Comparison of ENCODE assay signal across 8 cellular contexts in the genomic region with DNA sequence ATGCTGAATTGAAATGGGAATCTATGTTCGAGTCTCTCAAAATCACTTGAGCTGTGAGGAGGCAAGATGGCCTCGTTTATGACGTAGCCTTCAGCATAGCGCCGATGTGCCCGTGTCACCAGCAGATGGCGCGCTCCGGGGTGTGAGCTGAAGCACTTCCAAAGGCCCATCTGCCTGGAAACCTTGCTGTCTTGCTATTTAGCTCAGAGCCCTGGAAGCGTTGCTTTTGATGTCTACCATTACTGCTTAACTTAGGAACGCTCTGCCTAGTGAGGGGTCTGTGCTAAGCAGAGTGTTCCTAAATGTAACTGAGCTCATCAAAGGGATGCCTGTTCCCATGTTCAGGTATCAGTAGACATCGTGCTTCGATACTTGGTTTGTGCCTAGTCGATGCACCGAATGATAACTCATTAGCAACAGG.
DNase-seq lines count a peak whose midpoint lies in the region; ATAC-seq and TF ChIP-seq lines count a peak whose summit lies in the region.

No MANE protein-coding gene starts in this region.

- POLR2A ChIA-PET in Caco-2 (lab: Charles Lee): interaction anchor here (0.6 kb wide), 2 partner anchors 39 to 114 kb away, joined by 3 read pairs; no protein-coding TSS in a partner anchor

- no peaks in the 10 kb centered on the region for H3K36me3 Mint-ChIP-seq in Caco-2 (ENCODE audit: insufficient read depth, unreplicated experiment)

- H3K4me2 ChIP-seq in parathyroid adenoma (ENCODE audit: low read length): no peak overlapping the region

- CTCF ChIA-PET in Caco-2 (lab: Charles Lee): interaction anchor here (0.6 to 2.7 kb wide), 19 partner anchors 14 to 621 kb away, joined by 3 to 80 read pairs (median 4); partner anchors contain the start of genes ERVFRD-1 and SMIM13

- H3K4me3 ChIP-seq in Caco-2 (ENCODE audit: low read depth, low read length): no peak overlapping the region
- H3K4me3 ChIP-seq in parathyroid adenoma (ENCODE audit: low read depth, low read length): no peak overlapping the region
- H3K4me3 ChIP-seq in upper lobe of right lung: no peak overlapping the region

- H3K27ac Mint-ChIP-seq in Caco-2 (ENCODE audit: unreplicated experiment): no peak overlapping the region

- H3K27me3 ChIP-seq in Caco-2 (replicated peaks; ENCODE audit: control insufficient read depth, insufficient read depth, low read length): no peaks in the 10 kb centered on the region
- no peaks in the 10 kb centered on the region for H3K27me3 ChIP-seq in parathyroid adenoma (ENCODE audit: control insufficient read depth, insufficient read depth, low read length)
- no peaks in the 10 kb centered on the region for H3K27me3 ChIP-seq in upper lobe of right lung

- TF ChIP-seq CTCF in Caco-2 (IDR thresholded peaks at IDR 0.05; ENCODE audit: insufficient read depth in 1 of 2, low read depth in 1 of 2, low read length in 1 of 2, severe bottlenecking in 1 of 2, unreplicated experiment in 1 of 2) (peak; percentile 66 to 72), parathyroid adenoma (IDR thresholded peaks at IDR 0.05) (peak; percentile 85), upper lobe of right lung (IDR thresholded peaks at IDR 0.05) (peak; percentile 75)

- H2AFZ ChIP-seq in parathyroid adenoma: peak overlapping the region; percentile 44

- intact Hi-C loops in Caco-2 (cut with micrococcal nuclease; ENCODE audit: unreplicated experiment) (loop anchor here (1.0 to 5.0 kb wide), 3 partner anchors 58 to 542 kb away; no protein-coding TSS in a partner anchor), upper lobe of right lung (cut with DNase I) (loop anchor here (10.0 kb wide), 1 partner anchor 110 kb away; no protein-coding TSS in a partner anchor)

- H3K9me3 ChIP-seq in Caco-2 (no peaks in the 10 kb centered on the region; the same call in 1 of the 2 replicates), parathyroid adenoma (ENCODE audit: control insufficient read depth, low read length) (no peaks in the 10 kb centered on the region), upper lobe of right lung (no peaks in the 10 kb centered on the region)

- peaks cover 9% of the 10 kb centered on the region for H3K9me3 Mint-ChIP-seq in Caco-2 (ENCODE audit: unreplicated experiment)

- no peaks in the 10 kb centered on the region for H3K36me3 ChIP-seq in Caco-2 (ENCODE audit: control insufficient read depth, insufficient read depth, low read length)
- H3K36me3 ChIP-seq in parathyroid adenoma (ENCODE audit: control insufficient read depth, insufficient read depth, low read length): no peaks in the 10 kb centered on the region
- H3K36me3 ChIP-seq in upper lobe of right lung: no peaks in the 10 kb centered on the region

- H3K4me1 Mint-ChIP-seq in Caco-2 (ENCODE audit: low read depth, unreplicated experiment): peaks cover 5% of the 10 kb centered on the region

- H3K4me3 Mint-ChIP-seq in Caco-2 (ENCODE audit: unreplicated experiment): no peak overlapping the region

- no peak overlapping the region for H3K9ac ChIP-seq in parathyroid adenoma

- H3K4me1 ChIP-seq in Caco-2 (peaks cover 7% of the 10 kb centered on the region), parathyroid adenoma (no peaks in the 10 kb centered on the region), upper lobe of right lung (no peaks in the 10 kb centered on the region)

- peaks cover 11% of the 10 kb centered on the region for H3K79me2 ChIP-seq in parathyroid adenoma

- ATAC-seq in GM21381 (IDR thresholded peaks at IDR 0.05; ENCODE audit: unreplicated experiment) (peak; percentile 87), upper lobe of right lung (peak; percentile 94)

- BruUV-seq in Caco-2 (replicated peaks; lab: Mats Ljungman, UMichigan): no TSS peak

- H3K27me3 Mint-ChIP-seq in Caco-2 (ENCODE audit: insufficient read depth, unreplicated experiment): no peaks in the 10 kb centered on the region

- DNase-seq in Caco-2 (peak; percentile 78 to 85), HUDEP-2 (lab: John Stamatoyannopoulos, UW; ENCODE audit: unreplicated experiment in 76 of 76) (peak in 71 of 76 experiments; percentile 15 to 93 (median 71)), RPMI7951 (ENCODE audit: low read depth) (peak; percentile 72), foreskin melanocyte (peak; percentile 58), upper lobe of right lung (peak; percentile 87)
- peak; percentile 29 for DNase-seq in activated effector memory CD4-positive, alpha-beta T cell treated with Interleukin-2 at 50 U/mL for 16 hours

- H3K27ac ChIP-seq in parathyroid adenoma (peak overlapping the region; percentile 8), upper lobe of right lung (no peak overlapping the region)

Comparison
In these comparisons a context has a peak if more than half of its experiments do, and no peak if none do; other contexts are left out.
1. DNase-seq: peak in every context shown above with its lines; median percentile 87 in upper lobe of right lung; 82 in Caco-2; 72 in RPMI7951; 71 in HUDEP-2; 58 in foreskin melanocyte; 29 in activated effector memory CD4-positive, alpha-beta T cell treated with Interleukin-2 at 50 U/mL for 16 hours.